ENCODE assay signal across 20 cellular contexts in genomic region chr12:125999643-126000042, GRCh38.
"Had no signal": no experiment of that assay in that cellular context is flagged by ENCODE, and none has a peak within 500 bp of the region (broad histone marks: within the 10 kb centered on the region; RNA-seq: fewer than 3 reads in every experiment).

No MANE protein-coding gene starts in this region.

- ATAC-seq: K562 had no signal

- H3K4me3 ChIP-seq: K562, SJSA1, SK-N-MC had no signal

- DNase-seq: Kasumi-1, MV-4-11, NCI-H1048, NCI-H1105, NCI-H1417, NCI-H1436 treated with DMSO at 0.1 percent for 48 hours, NCI-H1694, NCI-H187 treated with DMSO at 0.1 percent for 48 hours, NCI-H2029 treated with DMSO at 0.1 percent for 48 hours, NCI-H2171 treated with DMSO at 0.1 percent for 48 hours, NCI-H345, NCI-H446 treated with DMSO at 0.1 percent for 48 hours, NCI-H510A treated with DMSO at 0.1 percent for 48 hours, NCI-H526, NCI-H82, Right ventricle myocardium superior, SIG-M5 had no signal
